ENCODE assay signal across 10 cellular contexts in the genomic region with DNA sequence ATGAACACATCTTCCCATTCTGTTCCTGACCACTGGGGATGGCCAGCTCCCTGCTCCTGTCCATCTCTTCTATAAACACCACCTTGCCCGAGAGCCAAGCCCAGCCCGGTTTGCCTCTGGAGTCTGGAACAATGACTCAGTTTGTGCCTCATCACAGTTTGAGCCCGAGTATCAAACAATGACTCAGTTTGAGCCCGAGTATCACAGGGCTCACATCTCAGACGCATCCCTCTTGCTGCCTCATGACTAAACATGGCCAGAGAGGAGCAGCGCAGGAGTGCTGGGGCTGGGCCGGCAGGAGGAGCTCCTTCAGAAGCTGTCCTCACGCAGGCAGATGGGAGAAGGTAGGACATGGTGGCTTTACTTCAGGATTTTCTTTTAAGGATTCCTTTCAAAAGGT.
DNase-seq lines count a peak whose midpoint lies in the region; ATAC-seq, FAIRE-seq and TF ChIP-seq lines count a peak whose summit lies in the region.
"Had no signal": no experiment of that assay in that cellular context is flagged by ENCODE, and none has a peak within 500 bp of the region (broad histone marks: within the 10 kb centered on the region; RNA-seq: fewer than 3 reads in every experiment).

No MANE protein-coding gene starts in this region.

- DNase-seq in HCT116 (ENCODE audit: low read depth, low spot score) (peak; percentile 34), astrocyte (ENCODE audit: low read depth) (peak; percentile 92), right cardiac atrium (no peak), stromal cell of bone marrow (ENCODE audit: low read depth) (peak; percentile 89), GM19238 (ENCODE audit: insufficient read length, low spot score) (no peak), NCI-H187 (lab: John Stamatoyannopoulos, UW) (no peak), NCI-H2029 (lab: John Stamatoyannopoulos, UW) (no peak)
- DNase-seq: stimulated activated CD4-positive, alpha-beta T cell treated with anti-CD3 and anti-CD28 coated beads, Interleukin-4, amount 100 ng/mL, for 1 hour had no signal

- no peak overlapping the region for H3K27ac ChIP-seq in HCT116 (ENCODE audit: low read depth, low read length)
- peak overlapping the region; percentile 77 for H3K27ac ChIP-seq in astrocyte (ENCODE audit: low read depth, low read length)
- H3K27ac ChIP-seq in right cardiac atrium (ENCODE audit: low read length): no peak overlapping the region

- H3K36me3 ChIP-seq in HCT116 (ENCODE audit: control insufficient read depth in 1 of 2, insufficient read depth in 2 of 2, low read length in 2 of 2): no peaks in the 10 kb centered on the region; a peak in 1 of 4 replicates
- H3K36me3 ChIP-seq in astrocyte (ENCODE audit: insufficient read depth, low read length): peaks cover 77% of the 10 kb centered on the region

- H3K9ac ChIP-seq in HCT116 (ENCODE audit: low read length) (no peak overlapping the region), astrocyte (ENCODE audit: low read length) (peak overlapping the region; percentile 68)

- H3K9me3 Mint-ChIP-seq in astrocyte (ENCODE audit: unreplicated experiment): no peaks in the 10 kb centered on the region

- H2AFZ ChIP-seq in HCT116 (ENCODE audit: low read depth, low read length, poor library complexity, severe bottlenecking) (no peak overlapping the region), astrocyte (ENCODE audit: low read depth, low read length) (no peak overlapping the region)

- no peak overlapping the region for H3K4me3 ChIP-seq in HCT116 (replicated peaks in 1 of 2; ENCODE audit: low read depth in 1 of 2, low read length in 2 of 2)
- H3K4me3 ChIP-seq in astrocyte (ENCODE audit: insufficient read depth, low read depth, low read length): no peak overlapping the region
- no peak overlapping the region for H3K4me3 ChIP-seq in right cardiac atrium (ENCODE audit: low read length)

- peaks cover 29% of the 10 kb centered on the region for H3K36me3 Mint-ChIP-seq in astrocyte (ENCODE audit: low read depth, unreplicated experiment)
- H3K36me3 Mint-ChIP-seq: activated naive CD8-positive, alpha-beta T cell had no signal

- no peaks in the 10 kb centered on the region for H3K27me3 Mint-ChIP-seq in astrocyte (ENCODE audit: low read depth, unreplicated experiment)
- H3K27me3 Mint-ChIP-seq: activated naive CD8-positive, alpha-beta T cell had no signal

- H3K4me3 Mint-ChIP-seq in astrocyte (ENCODE audit: unreplicated experiment): no peak overlapping the region
- H3K4me3 Mint-ChIP-seq: activated naive CD8-positive, alpha-beta T cell had no signal

- peak overlapping the region; percentile 2 for H3K27ac Mint-ChIP-seq in astrocyte (ENCODE audit: unreplicated experiment)
- H3K27ac Mint-ChIP-seq: activated naive CD8-positive, alpha-beta T cell had no signal

- TF ChIP-seq RAD21 in HCT116 (IDR thresholded peaks at IDR 0.05; ENCODE audit: low read depth): peak; percentile 21; the same call in 1 of the 2 replicates

- H4K20me1 ChIP-seq in HCT116 (ENCODE audit: insufficient read depth): no peaks in the 10 kb centered on the region
- peaks cover 13% of the 10 kb centered on the region for H4K20me1 ChIP-seq in astrocyte (ENCODE audit: insufficient read depth, low read length)

- no peak for TF ChIP-seq POLR2A in HCT116 (IDR thresholded peaks at IDR 0.05; ENCODE audit: borderline replicate concordance, extremely low read depth, insufficient read depth, insufficient read length)

- H3K9me3 ChIP-seq in HCT116 (ENCODE audit: control insufficient read depth in 1 of 2, insufficient read depth in 1 of 2, low read depth in 1 of 2, low read length in 2 of 2) (no peaks in the 10 kb centered on the region), astrocyte (ENCODE audit: insufficient read depth, low read depth, low read length) (no peaks in the 10 kb centered on the region), right cardiac atrium (ENCODE audit: control insufficient read depth, low read length) (no peaks in the 10 kb centered on the region)

- H3K4me2 ChIP-seq in HCT116 (ENCODE audit: low read length) (peak overlapping the region; percentile 32; the same call in 1 of the 2 replicates), astrocyte (ENCODE audit: low read length) (peak overlapping the region; percentile 25)

- POLR2A ChIA-PET in HCT116 (lab: Charles Lee): no interaction called here

- peaks cover 2 to 11% of the 10 kb centered on the region in 2 experiments; a peak in 2 of 4 replicates for H3K4me1 ChIP-seq in HCT116 (ENCODE audit: control insufficient read depth in 1 of 2, insufficient read depth in 2 of 2, low read length in 2 of 2)
- peaks cover 17% of the 10 kb centered on the region for H3K4me1 ChIP-seq in astrocyte (ENCODE audit: insufficient read depth, low read length)
- no peaks in the 10 kb centered on the region for H3K4me1 ChIP-seq in right cardiac atrium (ENCODE audit: control insufficient read depth, insufficient read depth, low read length)

- no peaks in the 10 kb centered on the region for H3K27me3 ChIP-seq in HCT116 (ENCODE audit: insufficient read depth, low read length)
- H3K27me3 ChIP-seq in astrocyte (ENCODE audit: insufficient read depth, low read length): no peaks in the 10 kb centered on the region
- no peaks in the 10 kb centered on the region for H3K27me3 ChIP-seq in right cardiac atrium (ENCODE audit: control insufficient read depth, insufficient read depth)

- FAIRE-seq in astrocyte (lab: Jason Lieb, UNC): peak; percentile 99

- CTCF ChIA-PET in HCT116 (lab: Charles Lee): no interaction called here

- WGBS in right cardiac atrium: 67% methylated on average over 8 of the region's 8 CpGs

- peaks cover 6% of the 10 kb centered on the region for H3K4me1 Mint-ChIP-seq in astrocyte (ENCODE audit: low read depth, unreplicated experiment)

- TF ChIP-seq CTCF in HCT116 (IDR thresholded peaks at IDR 0.05 in 2 of 3, conservative IDR thresholded peaks at IDR 0.05 in 1 of 3; ENCODE audit: borderline replicate concordance in 1 of 3, insufficient read depth in 1 of 3, low read depth in 2 of 3, low read length in 2 of 3) (0 out of 6 replicates have a peak, but pooled peaks of 2 of the 3 experiments have one; percentile 12 to 24), astrocyte (IDR thresholded peaks at IDR 0.05; ENCODE audit: insufficient read depth, low read depth, low read length) (peak; percentile 76)

- intact Hi-C loops in HCT116 (cut with micrococcal nuclease) (no loop called here), right cardiac atrium (cut with DNase I) (no loop called here)

- H3K9me2 ChIP-seq in HCT116 (ENCODE audit: insufficient read depth): no peaks in the 10 kb centered on the region

- H3K79me2 ChIP-seq in HCT116 (ENCODE audit: insufficient read depth, low read length) (no peaks in the 10 kb centered on the region), astrocyte (ENCODE audit: insufficient read depth, low read length) (peaks cover 31% of the 10 kb centered on the region)

- BruUV-seq in HCT116 (replicated peaks; lab: Mats Ljungman, UMichigan): no TSS peak

- ATAC-seq in HCT116 (peak; percentile 84), right cardiac atrium (peak; percentile 25 to 65), GM21515 (IDR thresholded peaks at IDR 0.05; ENCODE audit: unreplicated experiment) (no peak)

- RAD21 ChIA-PET in HCT116 (lab: Charles Lee; ENCODE audit: low non-redundant PET in 1 of 2, low total read pairs in 2 of 2, uncharacterized antibody in 2 of 2, unreplicated experiment in 2 of 2): no interaction called here

TF ChIP-seq in HCT116, 20 proteins besides CTCF, POLR2A, EP300 and RAD21:
- TF ChIP-seq FOSL1 (IDR thresholded peaks at IDR 0.05; ENCODE audit: low read depth) (0 out of 2 replicates have a peak, but pooled peaks have one; percentile 20), ZNF274 (IDR thresholded peaks at IDR 0.05; ENCODE audit: low read depth, low read length) (no peak)
TF ChIP-seq in HCT116: peak in this region for 1.

Comparison
In these comparisons a context has a peak if more than half of its experiments do, and no peak if none do; other contexts are left out.
1. DNase-seq: peak in HCT116 (single experiment), astrocyte (single experiment) and stromal cell of bone marrow (single experiment); none in right cardiac atrium (0 of 3), GM19238 (single experiment), NCI-H187 (0 of 2) and NCI-H2029 (single experiment).